15 cellular contexts compared by ENCODE assay signal in genomic region chrX:40087574-40088298, GRCh38. TPM values are rescaled to one million over a fixed set of nuclear protein-coding genes. Genes with fewer than 3 reads are reported as not detected.
A peak's percentile ranks its signal among the peaks of the same experiment; 100 is the strongest.
DNase-seq lines count a peak whose midpoint lies in the region; ATAC-seq, FAIRE-seq and TF ChIP-seq lines count a peak whose summit lies in the region.
"Had no signal": no experiment of that assay in that cellular context is flagged by ENCODE, and none has a peak within 500 bp of the region (broad histone marks: within the 10 kb centered on the region; RNA-seq: fewer than 3 reads in every experiment).

No MANE protein-coding gene starts in this region.

- dilution Hi-C loops in IMR-90 (cut with HindIII; ENCODE audit: low sequenced_read_pairs, unreplicated experiment), result no loop called here

- peaks cover 12% of the 10 kb centered on the region for H3K9me1 ChIP-seq in IMR-90 (ENCODE audit: insufficient read depth, low read length)

- H3K79me1 ChIP-seq in IMR-90 (ENCODE audit: low read depth in 1 of 2, low read length in 2 of 2), result peaks cover 10 to 45% of the 10 kb centered on the region in 2 experiments; a peak in 3 of 4 replicates

- H3K4me1 ChIP-seq in IMR-90 (ENCODE audit: control insufficient read depth, insufficient read depth, low read length) (peaks cover 25% of the 10 kb centered on the region), endodermal cell (ENCODE audit: control insufficient read depth, insufficient read depth, low read length) (peaks cover 11% of the 10 kb centered on the region)
- H3K4me1 ChIP-seq in naive thymus-derived CD4-positive, alpha-beta T cell (ENCODE audit: control insufficient read depth in 2 of 2, insufficient read depth in 2 of 2, low read length in 2 of 2), result peaks cover 12 to 48% of the 10 kb centered on the region in 2 donors

- 0% methylated on average over 2 of the region's 11 CpGs; no CpG with 5 or more reads in 1 of the 2 experiments for WGBS in IMR-90 (ENCODE audit: extremely low coverage in 2 of 2, insufficient read length in 1 of 2), 2 experiments
- 27 to 28% methylated on average over 2 to 10 of the region's 11 CpGs for WGBS in endodermal cell (ENCODE audit: insufficient coverage in 1 of 2, insufficient read length in 1 of 2), 2 experiments

- H4K91ac ChIP-seq in IMR-90 (ENCODE audit: insufficient read depth, low read depth, low read length), result peak overlapping the region; percentile 85

- DNase-seq in IMR-90, result peak; percentile 79
- peak; percentile 61 for DNase-seq in endodermal cell
- no peak for DNase-seq in kidney tubule cell (ENCODE audit: low spot score)
- no peak for DNase-seq in naive thymus-derived CD4-positive, alpha-beta T cell
- no peak for DNase-seq in GM12892 (ENCODE audit: insufficient read length)
- DNase-seq: activated CD4-positive, alpha-beta T cell treated with anti-CD3 and anti-CD28 coated beads, Interleukin-2, amount 50 U/mL, for 4 hours; effector memory CD4-positive, alpha-beta T cell; left cardiac atrium; naive B cell; small intestine had no signal

- H3K9me3 ChIP-seq in IMR-90 (ENCODE audit: control insufficient read depth, insufficient read depth, low read length), result no peaks in the 10 kb centered on the region
- no peaks in the 10 kb centered on the region for H3K9me3 ChIP-seq in endodermal cell (ENCODE audit: control insufficient read depth, low read length)
- H3K9me3 ChIP-seq in naive thymus-derived CD4-positive, alpha-beta T cell (ENCODE audit: control insufficient read depth in 2 of 3, low read length in 3 of 3), result no peaks in the 10 kb centered on the region
- H3K9me3 ChIP-seq: suprapubic skin had no signal

- H3K27me3 Mint-ChIP-seq in endodermal cell (ENCODE audit: insufficient read depth) (peaks cover 77% of the 10 kb centered on the region), nephron (ENCODE audit: low read depth) (peaks cover 10% of the 10 kb centered on the region)
- H3K27me3 Mint-ChIP-seq in naive thymus-derived CD4-positive, alpha-beta T cell, result no peaks in the 10 kb centered on the region

- peak overlapping the region in 1 of 2 experiments; percentile 43; a peak in 1 of 4 replicates for H4K8ac ChIP-seq in IMR-90 (ENCODE audit: low read depth in 2 of 2, low read length in 2 of 2)

- peak overlapping the region; percentile 27 for H2AFZ ChIP-seq in IMR-90 (replicated peaks; ENCODE audit: low read length, poor library complexity)

- peak overlapping the region; percentile 83 for H3K4ac ChIP-seq in IMR-90 (ENCODE audit: low read depth, low read length)

- peak overlapping the region; percentile 17 for H2AK9ac ChIP-seq in IMR-90 (replicated peaks; ENCODE audit: low read depth, low read length, poor library complexity)

- peak overlapping the region; percentile 83 for H2BK5ac ChIP-seq in IMR-90 (ENCODE audit: low read depth, low read length, poor library complexity, severe bottlenecking)

- peak overlapping the region; percentile 76; the same call in 1 of the 2 replicates for H2BK20ac ChIP-seq in IMR-90 (ENCODE audit: low read depth, low read length)

- H2BK120ac ChIP-seq in IMR-90 (ENCODE audit: low read depth, low read length), result peak overlapping the region; percentile 85

- CTCF ChIA-PET in IMR-90 (lab: Yijun Ruan, JAX), result interaction anchor here (1.4 kb wide), 1 partner anchor 9 kb away, joined by 5 read pairs; no protein-coding TSS in a partner anchor
- CTCF ChIA-PET in naive thymus-derived CD4-positive, alpha-beta T cell (lab: Charles Lee), result no interaction called here

- H2BK15ac ChIP-seq in IMR-90 (ENCODE audit: low read depth, low read length), result peak overlapping the region; percentile 37; the same call in 1 of the 3 replicates

- TF ChIP-seq POLR2A in IMR-90 (IDR thresholded peaks at IDR 0.05; ENCODE audit: low read depth, low read length) (no peak), GM12892 (IDR thresholded peaks at IDR 0.05; ENCODE audit: low read depth, low read length) (no peak)

- peaks cover 9% of the 10 kb centered on the region for H3K9me3 Mint-ChIP-seq in endodermal cell
- H3K9me3 Mint-ChIP-seq in nephron, result peaks cover 2% of the 10 kb centered on the region
- H3K9me3 Mint-ChIP-seq in naive thymus-derived CD4-positive, alpha-beta T cell, result peaks cover 0 to 2% (median 0%) of the 10 kb centered on the region in 11 donors

- H3K4me1 Mint-ChIP-seq in endodermal cell, result peaks cover 65% of the 10 kb centered on the region
- H3K4me1 Mint-ChIP-seq in nephron, result peaks cover 74% of the 10 kb centered on the region
- peaks cover 23 to 74% (median 60%) of the 10 kb centered on the region in 7 donors for H3K4me1 Mint-ChIP-seq in naive thymus-derived CD4-positive, alpha-beta T cell

- TF ChIP-seq CTCF in 22Rv1 (IDR thresholded peaks at IDR 0.05) (no peak), IMR-90 (conservative IDR thresholded peaks at IDR 0.05; ENCODE audit: low read depth, low read length) (no peak), endodermal cell (conservative IDR thresholded peaks at IDR 0.05) (no peak), nephron (IDR thresholded peaks at IDR 0.05; ENCODE audit: unreplicated experiment in 3 of 3) (no peak)

- peak overlapping the region; percentile 98 for H3K27ac ChIP-seq in 22Rv1
- peak overlapping the region; percentile 81 for H3K27ac ChIP-seq in IMR-90 (ENCODE audit: insufficient read depth, low read length)
- peak overlapping the region; percentile 2 for H3K27ac ChIP-seq in endodermal cell (ENCODE audit: low read depth, low read length)
- no peak overlapping the region for H3K27ac ChIP-seq in naive thymus-derived CD4-positive, alpha-beta T cell (ENCODE audit: low read depth, low read length)
- H3K27ac ChIP-seq: suprapubic skin had no signal

- intact Hi-C loops in IMR-90 (cut with micrococcal nuclease), result loop anchor here (5.0 kb wide), 4 partner anchors 75 to 1285 kb away; partner anchors contain the start of gene MID1IP1
- intact Hi-C loops in naive thymus-derived CD4-positive, alpha-beta T cell (cut with micrococcal nuclease), result no loop called here

- peak overlapping the region; percentile 75 for H3K23ac ChIP-seq in IMR-90 (ENCODE audit: low read depth, low read length)

- peak overlapping the region; percentile 26; the same call in 1 of the 2 replicates for H2AK5ac ChIP-seq in IMR-90 (ENCODE audit: low read depth, low read length)

- no peak for TF ChIP-seq RAD21 in IMR-90 (IDR thresholded peaks at IDR 0.05; ENCODE audit: low read length)

- H3K36me3 Mint-ChIP-seq in endodermal cell (ENCODE audit: low read depth) (peaks cover 2% of the 10 kb centered on the region), nephron (ENCODE audit: low read depth) (no peaks in the 10 kb centered on the region)
- peaks cover 0 to 2% (median 0%) of the 10 kb centered on the region in 5 donors for H3K36me3 Mint-ChIP-seq in naive thymus-derived CD4-positive, alpha-beta T cell

- peak overlapping the region; percentile 29; the same call in 1 of the 2 replicates for H3K56ac ChIP-seq in IMR-90 (ENCODE audit: extremely low read depth, insufficient read depth, low read length)

- H4K20me1 ChIP-seq in IMR-90 (ENCODE audit: insufficient read depth, low read length), result peaks cover 33% of the 10 kb centered on the region

- no TSS peak for BruUV-seq in IMR-90 (replicated peaks; lab: Mats Ljungman, UMichigan)

- H3K14ac ChIP-seq in IMR-90 (replicated peaks; ENCODE audit: low read depth, low read length), result peak overlapping the region; percentile 64

- FAIRE-seq in GM12892 (lab: Jason Lieb, UNC), result no peak
- FAIRE-seq: A204.1, small intestine had no signal

- H3K27ac Mint-ChIP-seq in endodermal cell (peak overlapping the region; percentile 48), nephron (peak overlapping the region; percentile 42 to 85 (median 45))
- H3K27ac Mint-ChIP-seq in naive thymus-derived CD4-positive, alpha-beta T cell, result peak overlapping the region in 1 of 9 donors; percentile 52

- H3K9ac ChIP-seq in IMR-90 (ENCODE audit: low read depth, low read length), result peak overlapping the region; percentile 23; the same call in 1 of the 2 replicates
- H3K9ac ChIP-seq in endodermal cell (ENCODE audit: extremely low read depth, low read length, poor library complexity, severe bottlenecking), result no peak overlapping the region

- ATAC-seq in IMR-90 (ENCODE audit: low read depth) (peak; percentile 43), HG03097 (IDR thresholded peaks at IDR 0.05; ENCODE audit: low FRiP score, unreplicated experiment) (no peak)
- ATAC-seq in naive thymus-derived CD4-positive, alpha-beta T cell, result no peak
- ATAC-seq: left cardiac atrium had no signal

- peak overlapping the region; percentile 65 for H3K18ac ChIP-seq in IMR-90 (ENCODE audit: low read depth, low read length)

- in situ Hi-C loops in IMR-90 (cut with MboI; ENCODE audit: low sequenced_read_pairs), result loop anchor here (10.0 kb wide), 2 partner anchors 273 to 353 kb away; no protein-coding TSS in a partner anchor

- no peaks in the 10 kb centered on the region for H3K36me3 ChIP-seq in IMR-90 (ENCODE audit: control insufficient read depth, insufficient read depth, low read length)
- H3K36me3 ChIP-seq in endodermal cell (ENCODE audit: control insufficient read depth, insufficient read depth, low read length), result no peaks in the 10 kb centered on the region
- no peaks in the 10 kb centered on the region for H3K36me3 ChIP-seq in naive thymus-derived CD4-positive, alpha-beta T cell (ENCODE audit: control insufficient read depth in 2 of 3, insufficient read depth in 3 of 3, low read length in 3 of 3)
- H3K36me3 ChIP-seq: suprapubic skin had no signal

- H3K4me2 ChIP-seq in IMR-90 (ENCODE audit: low read depth, low read length), result peak overlapping the region; percentile 68

- H3K4me3 Mint-ChIP-seq in endodermal cell, result peak overlapping the region; percentile 42
- H3K4me3 Mint-ChIP-seq in nephron, result peak overlapping the region; percentile 26 to 46 (median 37)
- peak overlapping the region in 3 of 10 donors; percentile 5 to 61 (median 16) for H3K4me3 Mint-ChIP-seq in naive thymus-derived CD4-positive, alpha-beta T cell

- no peak overlapping the region for H3K4me3 ChIP-seq in IMR-90 (ENCODE audit: insufficient read depth, low read depth, low read length)
- H3K4me3 ChIP-seq in endodermal cell (ENCODE audit: low read length), result no peak overlapping the region
- no peak overlapping the region for H3K4me3 ChIP-seq in naive thymus-derived CD4-positive, alpha-beta T cell (ENCODE audit: low read length)
- H3K4me3 ChIP-seq: suprapubic skin had no signal

- H4K5ac ChIP-seq in IMR-90 (ENCODE audit: low read depth, low read length), result peak overlapping the region; percentile 52

- POLR2A ChIA-PET in IMR-90 (lab: Charles Lee; ENCODE audit: unreplicated experiment), result no interaction called here
- POLR2A ChIA-PET in naive thymus-derived CD4-positive, alpha-beta T cell (lab: Charles Lee), result interaction anchor here (0.9 to 2.6 kb wide), 2 partner anchors 10 to 89 kb away, joined by 3 to 11 read pairs; partner anchors contain the start of gene BCOR

- H3K27me3 ChIP-seq in IMR-90 (ENCODE audit: control insufficient read depth, insufficient read depth, low read length), result no peaks in the 10 kb centered on the region; the same call in 1 of the 2 replicates
- H3K27me3 ChIP-seq in endodermal cell (ENCODE audit: control insufficient read depth, insufficient read depth, low read length, poor library complexity, severe bottlenecking), result no peaks in the 10 kb centered on the region
- no peaks in the 10 kb centered on the region for H3K27me3 ChIP-seq in naive thymus-derived CD4-positive, alpha-beta T cell (ENCODE audit: control insufficient read depth in 2 of 2, insufficient read depth in 2 of 2, low read length in 2 of 2)
- H3K27me3 ChIP-seq: suprapubic skin had no signal

RNA-seq across cellular contexts. Expression of gene BCOR, which starts 10.0 kb away (rescaled TPM):
- total RNA-seq in IMR-90 (2012; rRNA removed) (7.5 and 8.9 TPM in 2 replicates), endodermal cell (10 to 100 TPM; 31.3 to 37.9 TPM)
- polyA plus RNA-seq in IMR-90 (2012; rRNA removed), result 7.9 and 9.0 TPM in 2 replicates
- 5.3 and 6.2 TPM in 2 replicates for polyA plus RNA-seq in IMR-90 (2012; cell fraction: cytosol; rRNA removed)
- 7.8 and 17.4 TPM in 2 replicates for polyA plus RNA-seq in IMR-90 (2012; cell fraction: nucleus; rRNA removed; ENCODE audit: low replicate concordance)
- polyA plus RNA-seq in endodermal cell (2013, experiment 1 of 2), result 31.8 TPM
- 30.2 TPM for polyA plus RNA-seq in endodermal cell (2013, experiment 2 of 2)
- 10 to 100 TPM; 23.3 to 55.2 (median 43.3) TPM for total RNA-seq in naive thymus-derived CD4-positive, alpha-beta T cell
- polyA plus RNA-seq in naive thymus-derived CD4-positive, alpha-beta T cell, result 1 to 10 TPM; 3.8 to 9.1 TPM
- polyA plus RNA-seq in GM12892 (2012; ENCODE audit: missing spikeins), result 9.0 TPM

Comparison
In these comparisons a context has a peak if more than half of its experiments do, and no peak if none do; other contexts are left out.
1. DNase-seq: peak in IMR-90 (single experiment) and endodermal cell (single experiment); none in kidney tubule cell (single experiment), naive thymus-derived CD4-positive, alpha-beta T cell (0 of 9) and GM12892 (single experiment).